8 cellular contexts compared by ENCODE assay signal in genomic region chr11:112016088-112016764, GRCh38. TPM values are rescaled to one million over a fixed set of nuclear protein-coding genes. Genes with fewer than 3 reads are reported as not detected.
DNase-seq lines count a peak whose midpoint lies in the region; ATAC-seq and FAIRE-seq lines count a peak whose summit lies in the region.

No MANE protein-coding gene starts in this region.

- DNase-seq in AG08395 (ENCODE audit: low spot score) = peak; percentile 32
- peak; percentile 73 for DNase-seq in fibroblast of gingiva (ENCODE audit: low read depth)
- no peak for DNase-seq in NCI-H2171 (lab: John Stamatoyannopoulos, UW)
- DNase-seq in frontal cortex (ENCODE audit: low spot score in 2 of 2) = no peak
- DNase-seq in NCI-H1417 (lab: John Stamatoyannopoulos, UW) = no peak
- DNase-seq in NCI-H524 (lab: John Stamatoyannopoulos, UW) = no peak

- no peak for FAIRE-seq in frontal cortex (lab: Jason Lieb, UNC)

- ATAC-seq in GM19438 (IDR thresholded peaks at IDR 0.05; ENCODE audit: low read depth, unreplicated experiment) (peak; percentile 84), HG03354 (IDR thresholded peaks at IDR 0.05; ENCODE audit: poor library complexity, severe bottlenecking, unreplicated experiment) (peak; percentile 91)

RNA-seq across cellular contexts. Expression of gene DLAT, which starts 9.0 kb away (rescaled TPM):
- total RNA-seq in frontal cortex = 53.0 TPM

RNA-seq across cellular contexts. Expression of gene PIH1D2, which starts 57.6 kb away (rescaled TPM):
- total RNA-seq in frontal cortex = 2.9 TPM

RNA-seq across cellular contexts. Expression of gene NKAPD1, which starts 57.9 kb away (rescaled TPM):
- total RNA-seq in frontal cortex = 46.9 TPM

Comparison
In these comparisons a context has a peak if more than half of its experiments do, and no peak if none do; other contexts are left out.
1. DNase-seq: peak in AG08395 (single experiment) and fibroblast of gingiva (single experiment); none in NCI-H2171 (single experiment), frontal cortex (0 of 2), NCI-H1417 (0 of 3) and NCI-H524 (0 of 2).